ENCODE assay signal across 10 cellular contexts in genomic region chr3:114451051-114451451, GRCh38.
DNase-seq lines count a peak whose midpoint lies in the region; ATAC-seq and TF ChIP-seq lines count a peak whose summit lies in the region.
"Had no signal": no experiment of that assay in that cellular context is flagged by ENCODE, and none has a peak within 500 bp of the region (broad histone marks: within the 10 kb centered on the region; RNA-seq: fewer than 3 reads in every experiment).

No MANE protein-coding gene starts in this region.

- TF ChIP-seq POLR2A in testis (IDR thresholded peaks at IDR 0.05) = no peak

- H4K20me1 ChIP-seq in OCI-LY7 (ENCODE audit: insufficient read depth, low read length) = no peaks in the 10 kb centered on the region

- no peaks in the 10 kb centered on the region for H3K9me3 ChIP-seq in OCI-LY7 (ENCODE audit: low read length)
- no peaks in the 10 kb centered on the region for H3K9me3 ChIP-seq in right atrium auricular region
- H3K9me3 ChIP-seq in testis = no peaks in the 10 kb centered on the region
- H3K9me3 ChIP-seq: A549 had no signal

- H3K4me1 ChIP-seq in OCI-LY7 (ENCODE audit: insufficient read depth, low read length, poor library complexity, severe bottlenecking) = peaks cover 67% of the 10 kb centered on the region
- peaks cover 0 to 70% of the 10 kb centered on the region in 2 donors for H3K4me1 ChIP-seq in right atrium auricular region
- H3K4me1 ChIP-seq in testis = peaks cover 26% of the 10 kb centered on the region

- H3K27me3 ChIP-seq in right atrium auricular region (no peaks in the 10 kb centered on the region), testis (no peaks in the 10 kb centered on the region)

- CTCF ChIA-PET in OCI-LY7 (lab: Charles Lee; ENCODE audit: unreplicated experiment) = interaction anchor here (0.9 kb wide), 1 partner anchor 238 kb away, joined by 3 read pairs; no protein-coding TSS in a partner anchor

- ATAC-seq in GM19395 (IDR thresholded peaks at IDR 0.05; ENCODE audit: unreplicated experiment) = no peak
- ATAC-seq: A549 had no signal

- 20 to 30% methylated on average over 2 of the region's 2 CpGs for WGBS in testis, 2 donors

- intact Hi-C loops in OCI-LY7 (cut with micrococcal nuclease; ENCODE audit: unreplicated experiment) (loop anchor here (1.0 to 10.0 kb wide), 5 partner anchors 119 to 616 kb away; partner anchors contain the start of genes CCDC191, GRAMD1C and QTRT2), testis (cut with DNase I; ENCODE audit: low total_unique reads) (no loop called here)

- H3K9me2 ChIP-seq in OCI-LY7 (ENCODE audit: insufficient read depth, low read length) = no peaks in the 10 kb centered on the region

- TF ChIP-seq CTCF in OCI-LY7 (conservative IDR thresholded peaks at IDR 0.05; ENCODE audit: low read length) (no peak), right atrium auricular region (IDR thresholded peaks at IDR 0.05) (no peak), testis (IDR thresholded peaks at IDR 0.05) (no peak)

- POLR2A ChIA-PET in OCI-LY7 (lab: Charles Lee) = interaction anchor here (0.5 to 9.8 kb wide), 16 partner anchors 10 to 1961 kb away, joined by 3 to 108 read pairs (median 4); no protein-coding TSS in a partner anchor

- no peaks in the 10 kb centered on the region for H3K79me2 ChIP-seq in OCI-LY7 (ENCODE audit: insufficient read depth, low read depth, low read length)

- H3K4me3 ChIP-seq in OCI-LY7 (ENCODE audit: low read depth, low read length, poor library complexity, severe bottlenecking) = peak overlapping the region; percentile 70
- H3K4me3 ChIP-seq in right atrium auricular region = peak overlapping the region; percentile 18 to 34
- peak overlapping the region in 1 of 2 donors; percentile 3 for H3K4me3 ChIP-seq in testis
- H3K4me3 ChIP-seq: A549 had no signal

- H3K36me3 ChIP-seq in OCI-LY7 (ENCODE audit: insufficient read depth, low read length) (no peaks in the 10 kb centered on the region), right atrium auricular region (no peaks in the 10 kb centered on the region), testis (ENCODE audit: low read depth, missing control alignments) (no peaks in the 10 kb centered on the region)

- peak overlapping the region; percentile 89 for H3K4me2 ChIP-seq in OCI-LY7 (ENCODE audit: low read length)
- H3K4me2 ChIP-seq: A549 had no signal

- BruUV-seq in OCI-LY7 (replicated peaks; lab: Mats Ljungman, UMichigan) = no TSS peak

- H3K27ac ChIP-seq in OCI-LY7 (ENCODE audit: low read depth, low read length, poor library complexity, severe bottlenecking) = peak overlapping the region; percentile 56
- peak overlapping the region; percentile 77 to 82 for H3K27ac ChIP-seq in right atrium auricular region
- peak overlapping the region; percentile 81 to 86 for H3K27ac ChIP-seq in testis
- H3K27ac ChIP-seq: A549 had no signal

- H2AFZ ChIP-seq in OCI-LY7 (ENCODE audit: low read length) = peak overlapping the region; percentile 76; the same call in 1 of the 2 replicates

- DNase-seq in DMS79 treated with DMSO at 0.1 percent for 48 hours (lab: John Stamatoyannopoulos, UW) = peak; percentile 75
- no peak for DNase-seq in DMS79 (lab: John Stamatoyannopoulos, UW)
- DNase-seq in OCI-LY7 (ENCODE audit: low spot score) = peak; percentile 53
- no peak for DNase-seq in right atrium auricular region (ENCODE audit: low spot score)
- peak; percentile 46 for DNase-seq in testis
- DNase-seq in SK-N-DZ (ENCODE audit: low spot score) = no peak
- no peak for DNase-seq in HT-29 (ENCODE audit: low spot score)
- DNase-seq: activated CD4-positive, alpha-beta memory T cell treated with anti-CD3 and anti-CD28 coated beads, Interleukin-2, amount 10 ng/mL, durations not matched to agents 7 days and 5 days had no signal

Comparison
In these comparisons a context has a peak if more than half of its experiments do, and no peak if none do; other contexts are left out.
1. DNase-seq: peak in DMS79 treated with DMSO at 0.1 percent for 48 hours (single experiment), OCI-LY7 (single experiment) and testis (single experiment); none in DMS79 (single experiment), right atrium auricular region (single experiment), SK-N-DZ (single experiment) and HT-29 (single experiment).
2. Peak in every context shown above with its lines, with median percentiles within 50 percentile points of each other: H3K27ac ChIP-seq.